9 cellular contexts compared by ENCODE assay signal in genomic region chr3:95923496-95924210, GRCh38.
A peak's percentile ranks its signal among the peaks of the same experiment; 100 is the strongest.
DNase-seq lines count a peak whose midpoint lies in the region; ATAC-seq and TF ChIP-seq lines count a peak whose summit lies in the region.
"Had no signal": no experiment of that assay in that cellular context is flagged by ENCODE, and none has a peak within 500 bp of the region (broad histone marks: within the 10 kb centered on the region; RNA-seq: fewer than 3 reads in every experiment).

No MANE protein-coding gene starts in this region.

- no peak overlapping the region for H2AK5ac ChIP-seq in mesendoderm (ENCODE audit: low read length)

- no peak for ATAC-seq in GM21825 (IDR thresholded peaks at IDR 0.05; ENCODE audit: unreplicated experiment)

- H2BK120ac ChIP-seq in mesendoderm (ENCODE audit: low read depth, low read length), result no peak overlapping the region

- no peak overlapping the region for H3K56ac ChIP-seq in mesendoderm (ENCODE audit: low read length)

- H2AFZ ChIP-seq in ACC112 (ENCODE audit: low read length, unreplicated experiment) (peak overlapping the region; percentile 58), mammary epithelial cell (ENCODE audit: low read depth, low read length) (no peak overlapping the region)

- no peak overlapping the region for H4K5ac ChIP-seq in mesendoderm (ENCODE audit: low read length)

- dilution Hi-C loops in mammary epithelial cell (cut with HindIII; ENCODE audit: low sequenced_read_pairs), result no loop called here

- no peak overlapping the region for H4K8ac ChIP-seq in mesendoderm (ENCODE audit: low read depth, low read length)

- WGBS in mammary epithelial cell (ENCODE audit: low coverage, missing lambda C conversion rate), result 67% methylated on average over 3 of the region's 3 CpGs
- no CpG with 5 or more reads among the region's 3 CpGs for WGBS in mesendoderm (ENCODE audit: extremely low coverage, insufficient coverage, low lambda C conversion rate)

- no peak for TF ChIP-seq CTCF in mammary epithelial cell (conservative IDR thresholded peaks at IDR 0.05 in 1 of 2, IDR thresholded peaks at IDR 0.05 in 1 of 2; ENCODE audit: extremely low read depth in 1 of 2, insufficient read depth in 1 of 2, low read depth in 1 of 2, low read length in 2 of 2)

- no peaks in the 10 kb centered on the region for H3K79me1 ChIP-seq in mesendoderm (ENCODE audit: low read length)

- no peak overlapping the region for H2BK15ac ChIP-seq in mesendoderm (replicated peaks; ENCODE audit: low read depth)

- no peaks in the 10 kb centered on the region for H4K20me1 ChIP-seq in mammary epithelial cell (ENCODE audit: insufficient read depth, low read length)

- no TSS peak for BruUV-seq in mammary epithelial cell (replicated peaks; lab: Mats Ljungman, UMichigan)

- H3K18ac ChIP-seq in mesendoderm (ENCODE audit: low read length), result no peak overlapping the region

- no peak overlapping the region for H3K4me2 ChIP-seq in mammary epithelial cell (ENCODE audit: insufficient read depth, low read depth, low read length)
- H3K4me2 ChIP-seq in mesendoderm (ENCODE audit: low read length), result no peak overlapping the region

- H3K4me1 ChIP-seq in ACC112 (ENCODE audit: control insufficient read depth, insufficient read depth, low read length, unreplicated experiment), result peaks cover 17% of the 10 kb centered on the region
- H3K4me1 ChIP-seq in mammary epithelial cell (ENCODE audit: insufficient read depth, low read length), result no peaks in the 10 kb centered on the region
- no peaks in the 10 kb centered on the region for H3K4me1 ChIP-seq in mesendoderm (ENCODE audit: control insufficient read depth, low read depth, low read length)

- CTCF ChIA-PET in mammary epithelial cell (lab: Charles Lee; ENCODE audit: low non-redundant PET), result no interaction called here

- H3K36me3 ChIP-seq in ACC112 (ENCODE audit: insufficient read depth, low read length), result no peaks in the 10 kb centered on the region
- no peaks in the 10 kb centered on the region for H3K36me3 ChIP-seq in mammary epithelial cell (ENCODE audit: insufficient read depth, low read length)
- no peaks in the 10 kb centered on the region for H3K36me3 ChIP-seq in mesendoderm (ENCODE audit: control insufficient read depth, insufficient read depth, low read length)

- DNase-seq in HK-2 (ENCODE audit: unreplicated experiment) (peak; percentile 45), mammary epithelial cell (peak; percentile 2), mesendoderm (peak; percentile 56), NCI-H128 (lab: John Stamatoyannopoulos, UW; ENCODE audit: unreplicated experiment) (no peak), COR-L47 (lab: John Stamatoyannopoulos, UW) (no peak), SIG-M5 (lab: John Stamatoyannopoulos, UW) (no peak)
- DNase-seq: effector CD4-positive, alpha-beta T cell had no signal

- H3K79me2 ChIP-seq in ACC112 (ENCODE audit: control insufficient read depth, insufficient read depth, low read length, unreplicated experiment) (no peaks in the 10 kb centered on the region), mammary epithelial cell (ENCODE audit: insufficient read depth, low read length) (no peaks in the 10 kb centered on the region), mesendoderm (ENCODE audit: control insufficient read depth, insufficient read depth, low read length) (no peaks in the 10 kb centered on the region)

- H3K23ac ChIP-seq in mesendoderm (ENCODE audit: low read length), result no peak overlapping the region

- in situ Hi-C loops in mammary epithelial cell (cut with MboI; ENCODE audit: low sequenced_read_pairs in 2 of 2), result no loop called here

- H3K4ac ChIP-seq in mesendoderm (ENCODE audit: low read depth, low read length), result no peak overlapping the region

- peak overlapping the region; percentile 88 for H3K27ac ChIP-seq in ACC112 (ENCODE audit: low read depth, low read length)
- H3K27ac ChIP-seq in mammary epithelial cell (ENCODE audit: insufficient read depth, low read depth, low read length), result no peak overlapping the region
- no peak overlapping the region for H3K27ac ChIP-seq in mesendoderm (ENCODE audit: low read depth, low read length)

- peak overlapping the region; percentile 60 for H3K4me3 ChIP-seq in ACC112 (ENCODE audit: low read depth, low read length)
- no peak overlapping the region for H3K4me3 ChIP-seq in mammary epithelial cell (replicated peaks in 1 of 3; ENCODE audit: insufficient read depth in 1 of 3, low read depth in 2 of 3, low read length in 3 of 3)
- no peak overlapping the region for H3K4me3 ChIP-seq in mesendoderm (ENCODE audit: low read length)

- H2BK5ac ChIP-seq in mesendoderm (ENCODE audit: low read length), result no peak overlapping the region

- H3K27me3 ChIP-seq in ACC112 (ENCODE audit: insufficient read depth, low read length) (no peaks in the 10 kb centered on the region), mammary epithelial cell (ENCODE audit: insufficient read depth, low read length) (no peaks in the 10 kb centered on the region), mesendoderm (ENCODE audit: insufficient read depth, low read length, poor library complexity) (no peaks in the 10 kb centered on the region)

- H3K9me3 ChIP-seq in mammary epithelial cell (replicated peaks; ENCODE audit: insufficient read depth, low read length), result peaks cover 5% of the 10 kb centered on the region

- H3K9ac ChIP-seq in mammary epithelial cell (ENCODE audit: insufficient read depth, low read length) (no peak overlapping the region), mesendoderm (ENCODE audit: low read length) (no peak overlapping the region)

- intact Hi-C loops in mammary epithelial cell (cut with micrococcal nuclease), result no loop called here

Comparison
In these comparisons a context has a peak if more than half of its experiments do, and no peak if none do; other contexts are left out.
1. DNase-seq: peak in HK-2 (single experiment), mammary epithelial cell (single experiment) and mesendoderm (single experiment); none in NCI-H128 (single experiment), COR-L47 (single experiment) and SIG-M5 (single experiment).